ENCODE assay signal across 13 cellular contexts in genomic region chr1:94047914-94048313, GRCh38.
DNase-seq lines count a peak whose midpoint lies in the region; ATAC-seq and TF ChIP-seq lines count a peak whose summit lies in the region.
"Had no signal": no experiment of that assay in that cellular context is flagged by ENCODE, and none has a peak within 500 bp of the region (broad histone marks: within the 10 kb centered on the region; RNA-seq: fewer than 3 reads in every experiment).

No MANE protein-coding gene starts in this region.

- DNase-seq in right cardiac atrium (no peak), cardiac septum (ENCODE audit: low spot score) (no peak), right lobe of liver (no peak), SK-N-DZ (ENCODE audit: low spot score) (no peak)
- no peak for DNase-seq in activated CD4-positive, alpha-beta T cell treated with anti-CD3 and anti-CD28 coated beads, Interleukin-2, amount 50 U/mL, for 4 hours
- DNase-seq: activated naive CD4-positive, alpha-beta T cell treated with anti-CD3 and anti-CD28 coated beads, Interleukin-2, amount 50 U/mL, for 16 hours; cerebellar nuclear complex; erythroblast; GDM1; mammary epithelial cell had no signal

- ATAC-seq in right cardiac atrium (no peak), right lobe of liver (no peak), HG03097 (IDR thresholded peaks at IDR 0.05; ENCODE audit: low FRiP score, unreplicated experiment) (no peak), HG03457 (IDR thresholded peaks at IDR 0.05; ENCODE audit: unreplicated experiment) (no peak)

- H3K9me3 ChIP-seq in right cardiac atrium (ENCODE audit: control insufficient read depth, low read length) (no peaks in the 10 kb centered on the region), right lobe of liver (no peaks in the 10 kb centered on the region), skeletal muscle tissue (ENCODE audit: control insufficient read depth in 3 of 3, low read length in 3 of 3) (no peaks in the 10 kb centered on the region)

- H3K36me3 ChIP-seq in right lobe of liver (no peaks in the 10 kb centered on the region), skeletal muscle tissue (ENCODE audit: control insufficient read depth in 3 of 3, insufficient read depth in 3 of 3, low read length in 3 of 3) (no peaks in the 10 kb centered on the region)

- no peak for TF ChIP-seq CTCF in right lobe of liver (IDR thresholded peaks at IDR 0.05)

- H3K4me1 ChIP-seq in right cardiac atrium (ENCODE audit: control insufficient read depth, insufficient read depth, low read length): peaks cover 18% of the 10 kb centered on the region
- peaks cover 0 to 4% (median 0%) of the 10 kb centered on the region in 4 donors for H3K4me1 ChIP-seq in right lobe of liver
- peaks cover 14 to 31% (median 22%) of the 10 kb centered on the region in 3 donors for H3K4me1 ChIP-seq in skeletal muscle tissue (ENCODE audit: control insufficient read depth in 3 of 3, insufficient read depth in 3 of 3, low read length in 3 of 3)

- peak overlapping the region in 2 of 3 donors; percentile 19 to 46 for H3K9ac ChIP-seq in skeletal muscle tissue (ENCODE audit: low read depth in 1 of 3, low read length in 3 of 3)

- peak overlapping the region; percentile 91 for H3K27ac ChIP-seq in right cardiac atrium (ENCODE audit: low read length)
- peak overlapping the region; percentile 2 to 69 (median 53) for H3K27ac ChIP-seq in right lobe of liver
- peak overlapping the region; percentile 83 for H3K27ac ChIP-seq in skeletal muscle tissue (ENCODE audit: low read depth, low read length)

- no peak for TF ChIP-seq POLR2A in right lobe of liver (IDR thresholded peaks at IDR 0.05)

- intact Hi-C loops in right cardiac atrium (cut with DNase I): loop anchor here in 2 of 4 donors (5.0 to 10.0 kb wide), 4 partner anchors 197 to 417 kb away; no protein-coding TSS in a partner anchor
- intact Hi-C loops in cardiac septum (cut with DNase I): loop anchor here (5.0 kb wide), 3 partner anchors 189 to 414 kb away; partner anchors contain the start of gene ARHGAP29
- intact Hi-C loops in right lobe of liver (cut with DNase I): loop anchor here (5.0 kb wide), 1 partner anchor 289 kb away; no protein-coding TSS in a partner anchor

- WGBS in right cardiac atrium: 48% methylated on average over 2 of the region's 2 CpGs
- 75% methylated on average over 2 of the region's 2 CpGs for WGBS in right lobe of liver (ENCODE audit: insufficient coverage, low coverage, low lambda C conversion rate, missing lambda C conversion rate)

- H3K4me3 ChIP-seq in right cardiac atrium (ENCODE audit: low read length) (no peak overlapping the region), right lobe of liver (no peak overlapping the region), skeletal muscle tissue (ENCODE audit: low read length in 3 of 3) (no peak overlapping the region)

- no peaks in the 10 kb centered on the region for H3K27me3 ChIP-seq in right cardiac atrium (ENCODE audit: control insufficient read depth, insufficient read depth)
- H3K27me3 ChIP-seq in right lobe of liver: no peaks in the 10 kb centered on the region
- H3K27me3 ChIP-seq in skeletal muscle tissue (ENCODE audit: control insufficient read depth in 3 of 3, insufficient read depth in 3 of 3, low read length in 3 of 3): no peaks in the 10 kb centered on the region
